Comparison of ENCODE assay signal across 11 cellular contexts in genomic region chr2:111706481-111707001, GRCh38.
DNase-seq lines count a peak whose midpoint lies in the region; ATAC-seq, FAIRE-seq and TF ChIP-seq lines count a peak whose summit lies in the region.
"Had no signal": no experiment of that assay in that cellular context is flagged by ENCODE, and none has a peak within 500 bp of the region (broad histone marks: within the 10 kb centered on the region; RNA-seq: fewer than 3 reads in every experiment).

No MANE protein-coding gene starts in this region.

- no peak for TF ChIP-seq CTCF in endothelial cell of umbilical vein (IDR thresholded peaks at IDR 0.05; ENCODE audit: extremely low read depth in 1 of 2, insufficient read depth in 1 of 2, low read depth in 1 of 2, low read length in 2 of 2)
- no peak for TF ChIP-seq CTCF in GM10266 (IDR thresholded peaks at IDR 0.05; ENCODE audit: control insufficient read depth, insufficient read depth, low read depth, missing control alignments)

- intact Hi-C loops in endothelial cell of umbilical vein (cut with micrococcal nuclease): no loop called here

- CTCF ChIA-PET in endothelial cell of umbilical vein (lab: Charles Lee): no interaction called here

- H3K27ac ChIP-seq in endothelial cell of umbilical vein (ENCODE audit: insufficient read depth, low read depth, low read length): peak overlapping the region; percentile 16
- H3K27ac ChIP-seq: left ventricle myocardium inferior had no signal

- TF ChIP-seq POLR2A in endothelial cell of umbilical vein (IDR thresholded peaks at IDR 0.05; ENCODE audit: low read depth, low read length): no peak
- no peak for TF ChIP-seq POLR2A in GM18505 (IDR thresholded peaks at IDR 0.05; ENCODE audit: borderline replicate concordance, extremely low read depth, insufficient read depth, insufficient read length)

- POLR2A ChIA-PET in endothelial cell of umbilical vein (lab: Charles Lee): no interaction called here

- no peak for ATAC-seq in GM18505 (IDR thresholded peaks at IDR 0.05; ENCODE audit: unreplicated experiment)

- H3K9me3 ChIP-seq in endothelial cell of umbilical vein (replicated peaks; ENCODE audit: control insufficient read depth, insufficient read depth, low read length): no peaks in the 10 kb centered on the region
- H3K9me3 ChIP-seq: HAP-1, left ventricle myocardium inferior had no signal

- peaks cover 26% of the 10 kb centered on the region for H3K4me1 ChIP-seq in endothelial cell of umbilical vein (ENCODE audit: control insufficient read depth, extremely low read depth, insufficient read depth, low read length)
- H3K4me1 ChIP-seq: HAP-1 had no signal

- no TSS peak for BruUV-seq in endothelial cell of umbilical vein (replicated peaks; lab: Mats Ljungman, UMichigan)

- H3K4me3 ChIP-seq in endothelial cell of umbilical vein (replicated peaks in 1 of 3; ENCODE audit: insufficient read depth in 1 of 3, low read depth in 1 of 3, low read length in 3 of 3): no peak overlapping the region
- H3K4me3 ChIP-seq: HAP-1, left ventricle myocardium inferior had no signal

- dilution Hi-C loops in endothelial cell of umbilical vein (cut with MboI; ENCODE audit: extremely low pct_ligation_motif_present, low sequenced_read_pairs): no loop called here

- no peaks in the 10 kb centered on the region for H3K27me3 ChIP-seq in endothelial cell of umbilical vein (ENCODE audit: control insufficient read depth in 2 of 2, insufficient read depth in 2 of 2, low read length in 2 of 2)

- H3K36me3 ChIP-seq in endothelial cell of umbilical vein (ENCODE audit: control insufficient read depth in 2 of 2, extremely low read depth in 1 of 2, insufficient read depth in 2 of 2, low read length in 2 of 2): no peaks in the 10 kb centered on the region
- H3K36me3 ChIP-seq: HAP-1, left ventricle myocardium inferior had no signal

- peak; percentile 20 for DNase-seq in stimulated activated CD4-positive, alpha-beta T cell treated with anti-CD3 and anti-CD28 coated beads, Interleukin-1b, Interleukin-23, amount 100 ng/mL, for 48 hours
- DNase-seq in stimulated activated CD4-positive, alpha-beta T cell treated with anti-CD3 and anti-CD28 coated beads, Interleukin-4, amount 100 ng/mL, for 1 hour: no peak
- peak; percentile 77 for DNase-seq in NAMALWA (ENCODE audit: low spot score)
- no peak for DNase-seq in endothelial cell of umbilical vein (ENCODE audit: low read depth, low spot score)
- DNase-seq in anterior cingulate cortex (lab: John Stamatoyannopoulos, UW): no peak
- no peak for DNase-seq in SKM-1 treated with dmso at 0.1 percent for 144 hours (lab: John Stamatoyannopoulos, UW; ENCODE audit: unreplicated experiment)
- DNase-seq in GM10266 (ENCODE audit: extremely low spot score): no peak
- DNase-seq: left ventricle myocardium inferior, T-helper 9 cell had no signal

- no peak overlapping the region for H2AFZ ChIP-seq in endothelial cell of umbilical vein (ENCODE audit: low read depth, low read length)

- no peak for FAIRE-seq in endothelial cell of umbilical vein (lab: Jason Lieb, UNC)

- no peak overlapping the region for H3K9ac ChIP-seq in endothelial cell of umbilical vein (replicated peaks; ENCODE audit: extremely low read depth, insufficient read depth, low read length)

- H3K4me2 ChIP-seq in endothelial cell of umbilical vein (ENCODE audit: insufficient read depth, low read length): no peak overlapping the region

- no peaks in the 10 kb centered on the region for H4K20me1 ChIP-seq in endothelial cell of umbilical vein (replicated peaks; ENCODE audit: control insufficient read depth, extremely low read depth, insufficient read depth, low read length)

- no peaks in the 10 kb centered on the region for H3K79me2 ChIP-seq in endothelial cell of umbilical vein (ENCODE audit: control insufficient read depth, insufficient read depth, low read length)

- no peaks in the 10 kb centered on the region for H3K9me1 ChIP-seq in endothelial cell of umbilical vein (replicated peaks; ENCODE audit: control insufficient read depth, extremely low read depth, insufficient read depth, low read length)

TF ChIP-seq in endothelial cell of umbilical vein, 7 proteins besides CTCF, POLR2A, EP300 and RAD21:
- TF ChIP-seq MAX (IDR thresholded peaks at IDR 0.05; ENCODE audit: insufficient read depth, insufficient read length) (no peak), MYC (IDR thresholded peaks at IDR 0.05; ENCODE audit: low read depth, low read length) (no peak), POLR2AphosphoS5 (IDR thresholded peaks at IDR 0.05; ENCODE audit: insufficient read depth, low read depth, low read length) (no peak), EZH2 (IDR thresholded peaks at IDR 0.05; ENCODE audit: borderline replicate concordance, low read depth, low read length, severe bottlenecking) (no peak), JUN (IDR thresholded peaks at IDR 0.05; ENCODE audit: borderline replicate concordance, insufficient read depth, insufficient read length, low read depth) (no peak), GATA2 (IDR thresholded peaks at IDR 0.05; ENCODE audit: insufficient read depth, insufficient read length, low read depth, low read length) (no peak), FOS (IDR thresholded peaks at IDR 0.05; ENCODE audit: borderline replicate concordance, insufficient read depth, low read length) (no peak)
TF ChIP-seq in endothelial cell of umbilical vein: peak in this region for 0.

Comparison
In these comparisons a context has a peak if more than half of its experiments do, and no peak if none do; other contexts are left out.
1. DNase-seq: peak in stimulated activated CD4-positive, alpha-beta T cell treated with anti-CD3 and anti-CD28 coated beads, Interleukin-1b, Interleukin-23, amount 100 ng/mL, for 48 hours (single experiment) and NAMALWA (single experiment); none in stimulated activated CD4-positive, alpha-beta T cell treated with anti-CD3 and anti-CD28 coated beads, Interleukin-4, amount 100 ng/mL, for 1 hour (single experiment), endothelial cell of umbilical vein (single experiment), anterior cingulate cortex (0 of 58), SKM-1 treated with dmso at 0.1 percent for 144 hours (single experiment) and GM10266 (single experiment).